Comparison of ENCODE assay signal across 38 cellular contexts in genomic region chr10:15230257-15230656, GRCh38.
"Had no signal": no experiment of that assay in that cellular context is flagged by ENCODE, and none has a peak within 500 bp of the region (broad histone marks: within the 10 kb centered on the region; RNA-seq: fewer than 3 reads in every experiment).

No MANE protein-coding gene starts in this region.

- H3K9me3 ChIP-seq: adrenal gland, breast epithelium, colonic mucosa, esophagus squamous epithelium, gastrocnemius medialis, heart left ventricle had no signal

- H3K4me3 ChIP-seq: adrenal gland, breast epithelium, cardiac muscle cell, colonic mucosa, esophagus squamous epithelium, gastrocnemius medialis, heart left ventricle had no signal

- H3K27ac Mint-ChIP-seq: activated CD4-positive, alpha-beta memory T cell treated with anti-CD3 and anti-CD28 coated beads for 36 hours; activated CD4-positive, alpha-beta T cell treated with anti-CD3 and anti-CD28 coated beads for 36 hours; activated CD4-positive, alpha-beta T cell treated with anti-CD3 and anti-CD28 coated beads, Interleukin-2, amount 10 ng/mL, durations not matched to agents 24 days and 14 days; activated CD8-positive, alpha-beta memory T cell treated with anti-CD3 and anti-CD28 coated beads, Interleukin-2, amount 10 ng/mL, durations not matched to agents 7 days and 5 days; activated CD8-positive, alpha-beta T cell treated with anti-CD3 and anti-CD28 coated beads, Interleukin-2, amount 10 ng/mL, durations not matched to agents 7 days and 5 days; activated naive CD4-positive, alpha-beta T cell treated with anti-CD3 and anti-CD28 coated beads for 36 hours; activated naive CD4-positive, alpha-beta T cell treated with anti-CD3 and anti-CD28 coated beads, Interleukin-2, amount 50 U/mL, for 24 hours; activated naive CD8-positive, alpha-beta T cell treated with anti-CD3 and anti-CD28 coated beads for 36 hours; activated naive CD8-positive, alpha-beta T cell treated with anti-CD3 and anti-CD28 coated beads, Interleukin-2, amount 50 U/mL, for 24 hours; activated T-helper 1 cell treated with anti-CD3 and anti-CD28 coated beads, Interleukin-12 subunit alpha, Interleukin-12 subunit beta, Interleukin-2, Interleukin-4 antibody, amounts not matched to agents 30 ng/mL and 10 ng/mL and 1 ng/mL, durations not matched to agents 14 hours and 24 hours and 36 hours; activated T-helper 2 cell treated with anti-CD3 and anti-CD28 coated beads, Interferon-gamma antibody, Interleukin-2, Interleukin-4, amounts not matched to agents 10 μg/mL and 5 μg/mL and 100 μg/mL, durations not matched to agents 14 hours and 24 hours and 36 hours; T-helper 1 cell treated with Interleukin-12 subunit alpha and Interleukin-12 subunit beta and Interleukin-4 antibody, amounts not matched to agents 30 μg/mL and 1 μg/mL, for 36 hours had no signal

- H3K4me1 ChIP-seq: adrenal gland, breast epithelium, colonic mucosa, esophagus squamous epithelium, gastrocnemius medialis, heart left ventricle had no signal

- H3K4me1 Mint-ChIP-seq: activated CD4-positive, alpha-beta T cell treated with anti-CD3 and anti-CD28 coated beads for 36 hours; activated CD4-positive, alpha-beta T cell treated with anti-CD3 and anti-CD28 coated beads, Interleukin-2, amount 10 ng/mL, durations not matched to agents 24 days and 14 days; activated CD8-positive, alpha-beta memory T cell treated with anti-CD3 and anti-CD28 coated beads, Interleukin-2, amount 10 ng/mL, durations not matched to agents 7 days and 5 days; activated naive CD8-positive, alpha-beta T cell treated with anti-CD3 and anti-CD28 coated beads for 36 hours; activated naive CD8-positive, alpha-beta T cell treated with anti-CD3 and anti-CD28 coated beads, Interleukin-2, amount 50 U/mL, for 24 hours had no signal

- DNase-seq: activated CD4-positive, alpha-beta memory T cell treated with anti-CD3 and anti-CD28 coated beads for 36 hours; activated CD4-positive, alpha-beta T cell treated with anti-CD3 and anti-CD28 coated beads for 36 hours; activated CD4-positive, alpha-beta T cell treated with anti-CD3 and anti-CD28 coated beads, Interleukin-2, amount 10 ng/mL, durations not matched to agents 24 days and 14 days; activated CD4-positive, CD25-positive, alpha-beta regulatory T cell; activated CD4-positive, CD25-positive, alpha-beta regulatory T cell treated with anti-CD3 and anti-CD28 coated beads, Interleukin-2, amount 50 U/mL, for 72 hours; activated CD8-positive, alpha-beta memory T cell treated with anti-CD3 and anti-CD28 coated beads, Interleukin-2, amount 10 ng/mL, durations not matched to agents 7 days and 5 days; activated CD8-positive, alpha-beta memory T cell treated with anti-CD3 and anti-CD28 coated beads, Interleukin-2, amount 50 U/mL, for 4 hours; activated CD8-positive, alpha-beta T cell treated with anti-CD3 and anti-CD28 coated beads, Interleukin-2, amount 10 ng/mL, durations not matched to agents 7 days and 5 days; activated effector memory CD4-positive, alpha-beta T cell treated with anti-CD3 and anti-CD28 coated beads, Interleukin-2, amount 50 U/mL, for 16 hours; activated naive CD4-positive, alpha-beta T cell treated with anti-CD3 and anti-CD28 coated beads for 36 hours; activated naive CD8-positive, alpha-beta T cell treated with anti-CD3 and anti-CD28 coated beads for 36 hours; activated naive CD8-positive, alpha-beta T cell treated with anti-CD3 and anti-CD28 coated beads, Interleukin-2, amount 50 U/mL, for 24 hours; activated T-cell treated with anti-CD3 and anti-CD28 coated beads, Interleukin-2, amount 50 U/mL, for 1 hour; activated T-cell treated with anti-CD3 and anti-CD28 coated beads, Interleukin-2, amount 50 U/mL, for 48 hours; adrenal gland; amygdala; aorta; central memory CD4-positive, alpha-beta T cell; cerebellar nuclear complex; colonic mucosa; effector CD8-positive, alpha-beta T cell; esophagus squamous epithelium; foreskin keratinocyte; gastrocnemius medialis; glutamatergic neuron; heart left ventricle; T-helper 9 cell; WERI-Rb-1 had no signal

- H3K27me3 Mint-ChIP-seq: activated CD4-positive, alpha-beta memory T cell treated with anti-CD3 and anti-CD28 coated beads for 36 hours; activated CD4-positive, alpha-beta T cell treated with anti-CD3 and anti-CD28 coated beads for 36 hours; activated CD4-positive, alpha-beta T cell treated with anti-CD3 and anti-CD28 coated beads, Interleukin-2, amount 10 ng/mL, durations not matched to agents 24 days and 14 days; activated CD8-positive, alpha-beta memory T cell treated with anti-CD3 and anti-CD28 coated beads, Interleukin-2, amount 10 ng/mL, durations not matched to agents 7 days and 5 days; activated naive CD4-positive, alpha-beta T cell treated with anti-CD3 and anti-CD28 coated beads, Interleukin-2, amount 50 U/mL, for 24 hours; activated naive CD8-positive, alpha-beta T cell treated with anti-CD3 and anti-CD28 coated beads for 36 hours; activated naive CD8-positive, alpha-beta T cell treated with anti-CD3 and anti-CD28 coated beads, Interleukin-2, amount 50 U/mL, for 24 hours; brain had no signal

- ATAC-seq: activated CD4-positive, alpha-beta T cell treated with anti-CD3 and anti-CD28 coated beads for 36 hours; activated CD8-positive, alpha-beta memory T cell treated with anti-CD3 and anti-CD28 coated beads, Interleukin-2, amount 10 ng/mL, durations not matched to agents 7 days and 5 days; activated CD8-positive, alpha-beta T cell treated with anti-CD3 and anti-CD28 coated beads, Interleukin-2, amount 10 ng/mL, durations not matched to agents 7 days and 5 days; activated naive CD8-positive, alpha-beta T cell treated with anti-CD3 and anti-CD28 coated beads, Interleukin-2, amount 50 U/mL, for 24 hours; foreskin keratinocyte; gastrocnemius medialis; heart left ventricle had no signal

- H3K36me3 ChIP-seq: adrenal gland, breast epithelium, cardiac muscle cell, colonic mucosa, esophagus squamous epithelium, gastrocnemius medialis, heart left ventricle, WERI-Rb-1 had no signal

- H3K4me3 Mint-ChIP-seq: activated CD4-positive, alpha-beta memory T cell treated with anti-CD3 and anti-CD28 coated beads for 36 hours; activated CD4-positive, alpha-beta T cell treated with anti-CD3 and anti-CD28 coated beads for 36 hours; activated CD4-positive, alpha-beta T cell treated with anti-CD3 and anti-CD28 coated beads, Interleukin-2, amount 10 ng/mL, durations not matched to agents 24 days and 14 days; activated CD8-positive, alpha-beta memory T cell treated with anti-CD3 and anti-CD28 coated beads, Interleukin-2, amount 10 ng/mL, durations not matched to agents 7 days and 5 days; activated CD8-positive, alpha-beta T cell treated with anti-CD3 and anti-CD28 coated beads, Interleukin-2, amount 10 ng/mL, durations not matched to agents 7 days and 5 days; activated naive CD4-positive, alpha-beta T cell treated with anti-CD3 and anti-CD28 coated beads for 36 hours; activated naive CD4-positive, alpha-beta T cell treated with anti-CD3 and anti-CD28 coated beads, Interleukin-2, amount 50 U/mL, for 24 hours; activated naive CD8-positive, alpha-beta T cell treated with anti-CD3 and anti-CD28 coated beads for 36 hours; activated naive CD8-positive, alpha-beta T cell treated with anti-CD3 and anti-CD28 coated beads, Interleukin-2, amount 50 U/mL, for 24 hours; activated T-helper 1 cell treated with anti-CD3 and anti-CD28 coated beads, Interleukin-12 subunit alpha, Interleukin-12 subunit beta, Interleukin-2, Interleukin-4 antibody, amounts not matched to agents 30 ng/mL and 10 ng/mL and 1 ng/mL, durations not matched to agents 14 hours and 24 hours and 36 hours; brain; T-helper 1 cell treated with Interleukin-12 subunit alpha and Interleukin-12 subunit beta and Interleukin-4 antibody, amounts not matched to agents 30 μg/mL and 1 μg/mL, for 36 hours had no signal

- H3K9me3 Mint-ChIP-seq: activated naive CD4-positive, alpha-beta T cell treated with anti-CD3 and anti-CD28 coated beads, Interleukin-2, amount 50 U/mL, for 24 hours; activated naive CD8-positive, alpha-beta T cell treated with anti-CD3 and anti-CD28 coated beads for 36 hours; activated naive CD8-positive, alpha-beta T cell treated with anti-CD3 and anti-CD28 coated beads, Interleukin-2, amount 50 U/mL, for 24 hours; activated T-helper 2 cell treated with anti-CD3 and anti-CD28 coated beads, Interferon-gamma antibody, Interleukin-2, Interleukin-4, amounts not matched to agents 10 μg/mL and 5 μg/mL and 100 μg/mL, durations not matched to agents 14 hours and 24 hours and 36 hours; T-helper 1 cell treated with Interleukin-12 subunit alpha and Interleukin-12 subunit beta and Interleukin-4 antibody, amounts not matched to agents 30 μg/mL and 1 μg/mL, for 36 hours had no signal

- FAIRE-seq: endometrium, endothelial cell of umbilical vein had no signal

- H3K27ac ChIP-seq: adrenal gland, breast epithelium, cardiac muscle cell, colonic mucosa, epithelial cell of prostate, esophagus squamous epithelium, foreskin keratinocyte, gastrocnemius medialis, heart left ventricle, WERI-Rb-1 had no signal

- H3K27me3 ChIP-seq: adrenal gland, breast epithelium, cardiac muscle cell, colonic mucosa, esophagus squamous epithelium, foreskin keratinocyte, gastrocnemius medialis, heart left ventricle had no signal
